ENCODE assay signal across 10 cellular contexts in the genomic region with DNA sequence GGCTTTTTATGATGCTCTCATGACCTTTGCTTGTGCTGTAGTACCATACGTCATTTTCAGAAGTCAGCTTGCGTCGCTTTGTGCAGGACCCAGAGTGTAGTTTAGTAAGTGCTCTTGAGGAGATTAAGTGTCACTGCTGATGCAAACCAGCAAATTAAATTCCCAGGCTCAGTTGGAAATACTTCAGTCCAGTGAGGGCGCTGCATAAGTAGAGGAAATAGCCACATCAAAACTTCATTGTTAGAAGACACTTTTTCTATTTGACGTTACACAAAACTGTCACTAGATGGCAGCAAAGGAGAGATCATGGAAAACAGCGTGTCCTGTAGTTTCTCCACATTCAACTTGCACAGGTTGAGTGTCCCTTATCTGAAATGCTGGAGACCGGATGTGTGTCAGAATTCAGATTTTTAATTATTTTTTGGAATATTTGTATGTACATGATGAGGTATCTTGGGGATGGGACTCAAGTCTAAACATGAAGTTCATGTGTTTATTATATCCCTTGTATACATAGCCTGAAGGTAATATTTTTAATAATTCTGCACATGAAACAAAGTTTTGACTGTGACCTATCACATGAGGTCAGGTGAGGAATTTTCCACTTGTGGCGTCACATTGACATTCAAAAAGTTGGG. TPM values are rescaled to one million over a fixed set of nuclear protein-coding genes. Genes with fewer than 3 reads are reported as not detected.
DNase-seq lines count a peak whose midpoint lies in the region; ATAC-seq and TF ChIP-seq lines count a peak whose summit lies in the region.
"Had no signal": no experiment of that assay in that cellular context is flagged by ENCODE, and none has a peak within 500 bp of the region (broad histone marks: within the 10 kb centered on the region; RNA-seq: fewer than 3 reads in every experiment).

No MANE protein-coding gene starts in this region.

- H3K36me3 Mint-ChIP-seq in activated CD8-positive, alpha-beta T cell treated with anti-CD3 and anti-CD28 coated beads for 36 hours (ENCODE audit: low read depth), result peaks cover 22% of the 10 kb centered on the region

- no peaks in the 10 kb centered on the region for H3K36me3 ChIP-seq in cardiac muscle cell

- intact Hi-C loops in activated CD8-positive, alpha-beta T cell treated with anti-CD3 and anti-CD28 coated beads for 36 hours (cut with micrococcal nuclease), result loop anchor here (10.0 kb wide), 1 partner anchor 226 kb away; no protein-coding TSS in a partner anchor

- no peaks in the 10 kb centered on the region for H3K27me3 Mint-ChIP-seq in activated CD8-positive, alpha-beta T cell treated with anti-CD3 and anti-CD28 coated beads for 36 hours
- H3K27me3 Mint-ChIP-seq: activated naive CD8-positive, alpha-beta T cell; stimulated activated naive CD8-positive, alpha-beta T cell treated with anti-CD3 and anti-CD28 coated beads, Interleukin-15, Interleukin-2, amounts not matched to agents 100 ng/mL and 50 ng/mL, for 24 hours had no signal

- peaks cover 14% of the 10 kb centered on the region for H3K9me3 Mint-ChIP-seq in activated CD8-positive, alpha-beta T cell treated with anti-CD3 and anti-CD28 coated beads for 36 hours

- CTCF ChIA-PET in activated CD8-positive, alpha-beta T cell treated with anti-CD3 and anti-CD28 coated beads for 36 hours (lab: Charles Lee), result interaction anchor here (1.0 to 1.9 kb wide), 5 partner anchors 8 to 237 kb away, joined by 3 to 4 read pairs (median 4); no protein-coding TSS in a partner anchor

- H3K4me3 ChIP-seq in cardiac muscle cell, result no peak overlapping the region

- peak; percentile 81 for DNase-seq in DMS153 treated with DMSO at 0.1 percent for 48 hours (lab: John Stamatoyannopoulos, UW; ENCODE audit: unreplicated experiment)
- peak; percentile 23 for DNase-seq in NCI-H446 treated with DMSO at 0.1 percent for 48 hours (lab: John Stamatoyannopoulos, UW)
- DNase-seq in activated CD8-positive, alpha-beta T cell treated with anti-CD3 and anti-CD28 coated beads for 36 hours, result peak; percentile 31
- DNase-seq in cardiac muscle cell (ENCODE audit: low read depth in 1 of 2, low spot score in 1 of 2), result peak; percentile 87 to 94
- DNase-seq in retina, result peak; percentile 69
- no peak for DNase-seq in activated CD8-positive, alpha-beta memory T cell treated with anti-CD3 and anti-CD28 coated beads for 24 hours

- H3K27ac Mint-ChIP-seq in activated CD8-positive, alpha-beta T cell treated with anti-CD3 and anti-CD28 coated beads for 36 hours, result no peak overlapping the region
- H3K27ac Mint-ChIP-seq: activated naive CD8-positive, alpha-beta T cell; stimulated activated naive CD8-positive, alpha-beta T cell treated with anti-CD3 and anti-CD28 coated beads, Interleukin-15, Interleukin-2, amounts not matched to agents 100 ng/mL and 50 ng/mL, for 24 hours had no signal

- H3K4me1 ChIP-seq in cardiac muscle cell (ENCODE audit: low read depth), result no peaks in the 10 kb centered on the region

- H3K27me3 ChIP-seq in cardiac muscle cell, result no peaks in the 10 kb centered on the region

- peak; percentile 72 for ATAC-seq in GM19397 (IDR thresholded peaks at IDR 0.05; ENCODE audit: unreplicated experiment)
- ATAC-seq in HG03442 (IDR thresholded peaks at IDR 0.05; ENCODE audit: unreplicated experiment), result peak; percentile 75
- peak; percentile 82 for ATAC-seq in activated CD8-positive, alpha-beta T cell treated with anti-CD3 and anti-CD28 coated beads for 36 hours

- no peak overlapping the region for H3K27ac ChIP-seq in cardiac muscle cell

- TF ChIP-seq CTCF in activated CD8-positive, alpha-beta T cell treated with anti-CD3 and anti-CD28 coated beads for 36 hours (IDR thresholded peaks at IDR 0.05), result peak; percentile 80
- peak; percentile 82 for TF ChIP-seq CTCF in cardiac muscle cell (IDR thresholded peaks at IDR 0.05; ENCODE audit: low read depth, low read length)

- POLR2A ChIA-PET in activated CD8-positive, alpha-beta T cell treated with anti-CD3 and anti-CD28 coated beads for 36 hours (lab: Charles Lee), result no interaction called here

- no peaks in the 10 kb centered on the region for H3K9me3 ChIP-seq in cardiac muscle cell (ENCODE audit: low read depth)

- peaks cover 6% of the 10 kb centered on the region for H3K4me1 Mint-ChIP-seq in activated CD8-positive, alpha-beta T cell treated with anti-CD3 and anti-CD28 coated beads for 36 hours (ENCODE audit: low read depth)

- H3K4me3 Mint-ChIP-seq in activated CD8-positive, alpha-beta T cell treated with anti-CD3 and anti-CD28 coated beads for 36 hours, result no peak overlapping the region
- H3K4me3 Mint-ChIP-seq: activated naive CD8-positive, alpha-beta T cell; stimulated activated naive CD8-positive, alpha-beta T cell treated with anti-CD3 and anti-CD28 coated beads, Interleukin-15, Interleukin-2, amounts not matched to agents 100 ng/mL and 50 ng/mL, for 24 hours had no signal

RNA-seq across cellular contexts. Expression of a gene that starts 7.9 kb away (rescaled TPM):
- total RNA-seq in activated CD8-positive, alpha-beta T cell treated with anti-CD3 and anti-CD28 coated beads for 36 hours, result 10 to 100 TPM; 34.4 to 37.6 TPM
- 18.4 and 22.1 TPM in 2 replicates for total RNA-seq in cardiac muscle cell
- polyA plus RNA-seq in cardiac muscle cell, result 31.3 and 48.1 TPM in 2 replicates

RNA-seq across cellular contexts. Expression of a gene that starts 30.0 kb away (rescaled TPM):
- total RNA-seq in activated CD8-positive, alpha-beta T cell treated with anti-CD3 and anti-CD28 coated beads for 36 hours, result under 1 TPM; 0.16 to 0.27 TPM
- 34.0 and 39.3 TPM in 2 replicates for total RNA-seq in cardiac muscle cell
- polyA plus RNA-seq in cardiac muscle cell, result 32.3 and 38.3 TPM in 2 replicates

RNA-seq across cellular contexts. Expression of a gene that starts 49.0 kb away (rescaled TPM):
- 1 to 10 TPM; 1.8 to 1.9 TPM for total RNA-seq in activated CD8-positive, alpha-beta T cell treated with anti-CD3 and anti-CD28 coated beads for 36 hours
- total RNA-seq in cardiac muscle cell, result 53.2 and 63.6 TPM in 2 replicates
- polyA plus RNA-seq in cardiac muscle cell, result 70.7 and 102 TPM in 2 replicates

Comparison
In these comparisons a context has a peak if more than half of its experiments do, and no peak if none do; other contexts are left out.
1. RNA of a gene that starts 30.0 kb away (total RNA-seq): 34.0 to 39.3 TPM in cardiac muscle cell; 0.16 to 0.27 TPM in activated CD8-positive, alpha-beta T cell treated with anti-CD3 and anti-CD28 coated beads for 36 hours; every median in the first group is over 10 times any median in the second.
2. RNA of a gene that starts 49.0 kb away (total RNA-seq): 53.2 to 63.6 TPM in cardiac muscle cell; 1.8 to 1.9 TPM in activated CD8-positive, alpha-beta T cell treated with anti-CD3 and anti-CD28 coated beads for 36 hours; every median in the first group is over 10 times any median in the second.
3. Peak in every context shown above with its lines, with median percentiles within 50 percentile points of each other: ATAC-seq.